ENCODE assay signal across 1 cellular context in genomic region chr20:6074145-6074561, GRCh38.
TF ChIP-seq lines count a peak whose summit lies in the region.

No MANE protein-coding gene starts in this region.

TF ChIP-seq in HepG2, 621 proteins besides CTCF, POLR2A, EP300 and RAD21 (continued from another document and continues in another):
- peak; percentile 39; the same call in 1 of the 2 replicates for TF ChIP-seq PAXIP1 (CRISPR knock-in tag; conservative IDR thresholded peaks at IDR 0.05)
- TF ChIP-seq MZF1 (CRISPR knock-in tag; IDR thresholded peaks at IDR 0.05; ENCODE audit: borderline replicate concordance): no peak
- TF ChIP-seq ZNF367 (CRISPR knock-in tag; IDR thresholded peaks at IDR 0.05; ENCODE audit: borderline replicate concordance): no peak
- no peak for TF ChIP-seq PCBP2 (optimal IDR thresholded peaks at IDR 0.05; ENCODE audit: low read depth, low read length, poor library complexity, severe bottlenecking)
- TF ChIP-seq ZNF879 (CRISPR knock-in tag; IDR thresholded peaks at IDR 0.05): no peak
- no peak for TF ChIP-seq BATF2 (CRISPR knock-in tag; IDR thresholded peaks at IDR 0.05)
- peak; percentile 67; the same call in 1 of the 2 replicates for TF ChIP-seq ZNF556 (CRISPR knock-in tag; IDR thresholded peaks at IDR 0.05; ENCODE audit: borderline replicate concordance)
- peak; percentile 51; the same call in 1 of the 2 replicates for TF ChIP-seq ARID5B (CRISPR knock-in tag; IDR thresholded peaks at IDR 0.05)
- TF ChIP-seq HDAC6 (IDR thresholded peaks at IDR 0.05; ENCODE audit: low read depth, low read length): no peak
- TF ChIP-seq ZNF850 (CRISPR knock-in tag; conservative IDR thresholded peaks at IDR 0.05): no peak
- TF ChIP-seq ZNF18 (CRISPR knock-in tag; IDR thresholded peaks at IDR 0.05; ENCODE audit: insufficient replicate concordance): no peak
- TF ChIP-seq NCOA2 (CRISPR knock-in tag; IDR thresholded peaks at IDR 0.05): no peak
- no peak for TF ChIP-seq SMAD1 (CRISPR knock-in tag; IDR thresholded peaks at IDR 0.05; ENCODE audit: borderline replicate concordance, low read depth)
- no peak for TF ChIP-seq ZNF737 (CRISPR knock-in tag; IDR thresholded peaks at IDR 0.05; ENCODE audit: borderline replicate concordance)
- peak; percentile 60; the same call in 1 of the 2 replicates for TF ChIP-seq NR2F6 (IDR thresholded peaks at IDR 0.05)
- peak; percentile 80 for TF ChIP-seq NR2F6 (CRISPR knock-in tag; IDR thresholded peaks at IDR 0.05)
- TF ChIP-seq ZNF414 (CRISPR knock-in tag; IDR thresholded peaks at IDR 0.05): no peak
- no peak for TF ChIP-seq AGO1 (IDR thresholded peaks at IDR 0.05; ENCODE audit: low read depth, low read length, poor library complexity, severe bottlenecking)
- no peak for TF ChIP-seq DBP (CRISPR knock-in tag; IDR thresholded peaks at IDR 0.05; ENCODE audit: not compliant biosample characterization)
- TF ChIP-seq ZNF451 (CRISPR knock-in tag; IDR thresholded peaks at IDR 0.05): no peak
- TF ChIP-seq ZNF616 (CRISPR knock-in tag; IDR thresholded peaks at IDR 0.05; ENCODE audit: low read depth): no peak
- no peak for TF ChIP-seq ZSCAN22 (CRISPR knock-in tag; IDR thresholded peaks at IDR 0.05)
- TF ChIP-seq HMGXB3 (CRISPR knock-in tag; IDR thresholded peaks at IDR 0.05; ENCODE audit: borderline replicate concordance): peak; percentile 62; the same call in 1 of the 2 replicates
- no peak for TF ChIP-seq ZNF564 (CRISPR knock-in tag; IDR thresholded peaks at IDR 0.05)
- TF ChIP-seq ZFY (CRISPR knock-in tag; IDR thresholded peaks at IDR 0.05): no peak
- TF ChIP-seq TAF1 (CRISPR knock-in tag; IDR thresholded peaks at IDR 0.05): no peak
- TF ChIP-seq ZMAT5 (CRISPR knock-in tag; IDR thresholded peaks at IDR 0.05; ENCODE audit: borderline replicate concordance, low read depth): no peak
- TF ChIP-seq YEATS2 (CRISPR knock-in tag; IDR thresholded peaks at IDR 0.05; ENCODE audit: borderline replicate concordance): no peak
- no peak for TF ChIP-seq CHCHD3 (CRISPR knock-in tag; IDR thresholded peaks at IDR 0.05)
- TF ChIP-seq ZSCAN20 (CRISPR knock-in tag; IDR thresholded peaks at IDR 0.05; ENCODE audit: borderline replicate concordance): no peak
- no peak for TF ChIP-seq ZMYM2 (CRISPR knock-in tag; IDR thresholded peaks at IDR 0.05)
- TF ChIP-seq ATF6 (CRISPR knock-in tag; conservative IDR thresholded peaks at IDR 0.05): no peak
- no peak for TF ChIP-seq ARNT2 (CRISPR knock-in tag; IDR thresholded peaks at IDR 0.05; ENCODE audit: low read depth)
- TF ChIP-seq ETS1 (CRISPR knock-in tag; IDR thresholded peaks at IDR 0.05): no peak
- no peak for TF ChIP-seq CBX5 (CRISPR knock-in tag; IDR thresholded peaks at IDR 0.05; ENCODE audit: borderline replicate concordance)
- peak; percentile 47; the same call in 1 of the 2 replicates for TF ChIP-seq ARID3A (IDR thresholded peaks at IDR 0.05; ENCODE audit: low read depth, low read length)
- no peak for TF ChIP-seq RFX1 (IDR thresholded peaks at IDR 0.05)
- no peak for TF ChIP-seq ZNF430 (CRISPR knock-in tag; IDR thresholded peaks at IDR 0.05)
